In the genomic region with DNA sequence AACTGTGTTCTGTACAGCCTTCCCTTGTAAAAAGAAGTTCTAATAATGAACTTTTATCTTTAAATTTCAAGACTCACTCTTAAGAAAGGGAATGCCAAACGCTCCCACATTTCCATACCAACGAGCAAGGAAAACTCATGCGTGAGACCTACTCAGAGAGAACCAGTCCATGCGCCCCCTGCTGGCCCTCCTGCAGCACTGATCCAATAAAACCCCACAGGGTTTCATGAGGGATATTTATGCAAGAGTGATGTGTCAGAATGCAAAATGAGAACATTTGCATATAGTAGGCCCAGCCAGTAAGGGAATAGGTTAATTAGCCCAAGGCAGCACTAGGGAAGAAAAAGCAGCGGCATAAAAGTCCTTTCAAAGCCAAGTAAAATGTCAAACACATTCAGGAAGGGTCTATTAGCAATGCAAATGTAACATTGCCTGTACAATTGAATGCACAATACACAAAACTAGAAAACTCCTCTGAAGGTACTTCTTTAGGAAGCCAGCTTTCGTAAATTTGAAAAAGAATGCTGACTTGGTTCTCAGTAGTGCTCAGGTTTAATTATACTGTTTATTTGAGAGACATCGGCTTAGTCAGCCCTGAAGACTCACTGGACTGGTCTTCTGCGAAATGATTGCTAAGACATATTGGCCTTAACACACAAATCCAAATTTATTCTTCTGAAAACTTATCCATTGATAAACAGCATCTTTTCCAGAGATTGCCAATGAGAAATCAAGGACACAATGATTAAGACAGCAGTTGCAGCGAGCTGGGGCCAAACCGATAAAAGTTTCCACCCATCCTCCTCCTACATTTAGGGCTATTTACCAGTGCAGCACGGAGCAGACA, we compare ENCODE assay signal across 8 cellular contexts.
DNase-seq lines count a peak whose midpoint lies in the region; ATAC-seq and TF ChIP-seq lines count a peak whose summit lies in the region.

No MANE protein-coding gene starts in this region.

- TF ChIP-seq CTCF in natural killer cell (IDR thresholded peaks at IDR 0.05): peak; percentile 91

- no peak overlapping the region for H3K27ac Mint-ChIP-seq in natural killer cell

- no peak overlapping the region for H3K4me3 Mint-ChIP-seq in natural killer cell

- H3K4me1 Mint-ChIP-seq in natural killer cell: no peaks in the 10 kb centered on the region

- H3K36me3 Mint-ChIP-seq in natural killer cell: no peaks in the 10 kb centered on the region

- intact Hi-C loops in natural killer cell (cut with micrococcal nuclease): loop anchor here (1.0 kb wide), 4 partner anchors 9 to 755 kb away; no protein-coding TSS in a partner anchor

- no peaks in the 10 kb centered on the region for H3K27me3 Mint-ChIP-seq in natural killer cell (ENCODE audit: low read depth in 2 of 2)

- H3K9me3 Mint-ChIP-seq in natural killer cell: no peaks in the 10 kb centered on the region

- DNase-seq in AG08396 (ENCODE audit: low spot score): peak; percentile 82
- peak; percentile 34 for DNase-seq in NOMO-1 treated with dmso at 0.1 percent for 144 hours (lab: John Stamatoyannopoulos, UW; ENCODE audit: unreplicated experiment)
- peak; percentile 60 for DNase-seq in activated T-cell treated with anti-CD3 and anti-CD28 coated beads for 1 hour (ENCODE audit: low read depth)
- DNase-seq in natural killer cell: peak; percentile 47
- DNase-seq in stimulated activated naive CD8-positive, alpha-beta T cell treated with anti-CD3 and anti-CD28 coated beads, Interleukin-15, Interleukin-2, amounts not matched to agents 100 U/mL and 50 U/mL, for 24 hours: peak; percentile 73

- ATAC-seq in GM18858 (IDR thresholded peaks at IDR 0.05; ENCODE audit: unreplicated experiment) (peak; percentile 42), HG03469 (IDR thresholded peaks at IDR 0.05; ENCODE audit: unreplicated experiment) (peak; percentile 31), esophagus mucosa (peak; percentile 72), natural killer cell (peak; percentile 58 to 66 (median 63))
- ATAC-seq in stimulated activated naive CD8-positive, alpha-beta T cell treated with anti-CD3 and anti-CD28 coated beads, Interleukin-15, Interleukin-2, amounts not matched to agents 100 U/mL and 50 U/mL, for 24 hours: peak; percentile 88

Comparison
In these comparisons a context has a peak if more than half of its experiments do, and no peak if none do; other contexts are left out.
1. Peak in every context shown above with its lines: DNase-seq and ATAC-seq.
2. ATAC-seq: peak in every context shown above with its lines; median percentile 88 in stimulated activated naive CD8-positive, alpha-beta T cell treated with anti-CD3 and anti-CD28 coated beads, Interleukin-15, Interleukin-2, amounts not matched to agents 100 U/mL and 50 U/mL, for 24 hours; 72 in esophagus mucosa; 63 in natural killer cell; 42 in GM18858; 31 in HG03469.